ENCODE assay signal across 15 cellular contexts in genomic region chr11:81744336-81745116, GRCh38.
DNase-seq lines count a peak whose midpoint lies in the region; ATAC-seq and TF ChIP-seq lines count a peak whose summit lies in the region.
"Had no signal": no experiment of that assay in that cellular context is flagged by ENCODE, and none has a peak within 500 bp of the region (broad histone marks: within the 10 kb centered on the region; RNA-seq: fewer than 3 reads in every experiment).

No MANE protein-coding gene starts in this region.

- no peaks in the 10 kb centered on the region for H3K4me1 ChIP-seq in upper lobe of right lung
- H3K4me1 ChIP-seq: A549, BE2C had no signal

- H3K9me3 ChIP-seq in upper lobe of right lung = no peaks in the 10 kb centered on the region
- H3K9me3 ChIP-seq: A549, BE2C had no signal

- H3K27ac ChIP-seq in upper lobe of right lung = no peak overlapping the region
- H3K27ac ChIP-seq: A549, C4-2B had no signal

- ATAC-seq in central memory CD8-positive, alpha-beta T cell (replicated peaks; ENCODE audit: extremely low read depth, poor library complexity, severe bottlenecking) = peak; percentile 14
- ATAC-seq in sciatic nerve (peak; percentile 24), upper lobe of right lung (peak; percentile 56)
- ATAC-seq: A549, GM23338 had no signal

- H3K27me3 ChIP-seq in upper lobe of right lung = no peaks in the 10 kb centered on the region
- H3K27me3 ChIP-seq: BE2C had no signal

- no peaks in the 10 kb centered on the region for H3K36me3 ChIP-seq in upper lobe of right lung
- H3K36me3 ChIP-seq: BE2C had no signal

- no peaks in the 10 kb centered on the region for H3K4me1 Mint-ChIP-seq in central memory CD8-positive, alpha-beta T cell
- H3K4me1 Mint-ChIP-seq in chondrocyte (ENCODE audit: low read depth) = no peaks in the 10 kb centered on the region
- H3K4me1 Mint-ChIP-seq: GM23338 had no signal

- no peak overlapping the region for H3K27ac Mint-ChIP-seq in central memory CD8-positive, alpha-beta T cell (ENCODE audit: low read depth)
- no peak overlapping the region for H3K27ac Mint-ChIP-seq in chondrocyte (ENCODE audit: unreplicated experiment)
- H3K27ac Mint-ChIP-seq: CD4-positive, alpha-beta memory T cell; GM23338 had no signal

- no peaks in the 10 kb centered on the region for H3K36me3 Mint-ChIP-seq in central memory CD8-positive, alpha-beta T cell (ENCODE audit: insufficient read depth)
- H3K36me3 Mint-ChIP-seq in chondrocyte (ENCODE audit: low read depth) = no peaks in the 10 kb centered on the region
- H3K36me3 Mint-ChIP-seq: CD4-positive, alpha-beta memory T cell had no signal

- H3K9me3 Mint-ChIP-seq in central memory CD8-positive, alpha-beta T cell = no peaks in the 10 kb centered on the region
- H3K9me3 Mint-ChIP-seq in chondrocyte (ENCODE audit: low read depth) = no peaks in the 10 kb centered on the region
- H3K9me3 Mint-ChIP-seq: CD4-positive, alpha-beta memory T cell had no signal

- no peak overlapping the region for H3K4me3 Mint-ChIP-seq in central memory CD8-positive, alpha-beta T cell
- no peak overlapping the region for H3K4me3 Mint-ChIP-seq in chondrocyte (ENCODE audit: unreplicated experiment)
- H3K4me3 Mint-ChIP-seq: CD4-positive, alpha-beta memory T cell; GM23338 had no signal

- intact Hi-C loops in sciatic nerve (cut with DNase I) (no loop called here), upper lobe of right lung (cut with DNase I) (no loop called here), head of caudate nucleus (cut with DNase I) (no loop called here)

- DNase-seq in central memory CD8-positive, alpha-beta T cell (ENCODE audit: low spot score in 2 of 2) = no peak
- peak; percentile 85 for DNase-seq in chondrocyte (ENCODE audit: low spot score)
- no peak for DNase-seq in sciatic nerve (ENCODE audit: low spot score)
- peak; percentile 49 for DNase-seq in upper lobe of right lung
- DNase-seq in head of caudate nucleus = no peak
- no peak for DNase-seq in NCI-H1417 (lab: John Stamatoyannopoulos, UW)
- DNase-seq: BE2C; CD4-positive, alpha-beta memory T cell; DMS153; DMS79 treated with DMSO at 0.1 percent for 48 hours; EL; H7 had no signal

- no peak for TF ChIP-seq CTCF in chondrocyte (IDR thresholded peaks at IDR 0.05)
- TF ChIP-seq CTCF in upper lobe of right lung (IDR thresholded peaks at IDR 0.05) = no peak

- peaks cover 8% of the 10 kb centered on the region for H3K27me3 Mint-ChIP-seq in central memory CD8-positive, alpha-beta T cell
- peaks cover 3% of the 10 kb centered on the region for H3K27me3 Mint-ChIP-seq in chondrocyte (ENCODE audit: low read depth)

- no peak overlapping the region for H3K4me3 ChIP-seq in upper lobe of right lung
- H3K4me3 ChIP-seq: A549, GM23338 had no signal

Comparison
In these comparisons a context has a peak if more than half of its experiments do, and no peak if none do; other contexts are left out.
1. DNase-seq: peak in chondrocyte (single experiment) and upper lobe of right lung (single experiment); none in central memory CD8-positive, alpha-beta T cell (0 of 2), sciatic nerve (single experiment), head of caudate nucleus (0 of 42) and NCI-H1417 (0 of 3).
2. Peak in every context shown above with its lines, with median percentiles within 50 percentile points of each other: ATAC-seq.